In the genomic region with DNA sequence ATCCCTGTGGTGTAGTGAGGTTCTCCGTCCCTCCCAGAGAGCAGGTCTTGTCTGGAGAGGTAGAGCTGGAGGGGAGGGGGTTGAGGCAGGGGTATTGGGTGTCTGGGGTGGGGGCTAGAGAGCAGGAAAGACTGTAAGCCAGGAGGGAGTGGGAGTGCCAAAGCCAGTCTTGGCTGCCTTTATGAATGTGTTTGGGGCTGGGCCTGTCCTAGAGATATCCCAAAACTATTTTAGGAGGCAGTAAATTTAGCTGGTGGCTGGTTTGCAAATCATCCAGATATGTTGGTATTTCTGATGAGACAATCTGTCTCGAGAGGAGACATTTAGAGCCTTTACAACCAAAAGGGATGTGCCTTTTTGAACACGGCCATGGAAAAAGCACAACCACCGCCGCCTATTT, we compare ENCODE assay signal across 28 cellular contexts.
"Had no signal": no experiment of that assay in that cellular context is flagged by ENCODE, and none has a peak within 500 bp of the region (broad histone marks: within the 10 kb centered on the region; RNA-seq: fewer than 3 reads in every experiment).

No MANE protein-coding gene starts in this region.

- ATAC-seq: activated naive CD8-positive, alpha-beta T cell treated with anti-CD3 and anti-CD28 coated beads, Interleukin-2, amount 50 U/mL, for 24 hours; activated T-cell treated with anti-CD3 and anti-CD28 coated beads, Interleukin-2, amount 50 U/mL, for 4 hours; naive thymus-derived CD8-positive, alpha-beta T cell; right lobe of liver; stimulated activated memory B cell treated with anti-CD40 and anti-IgM and Interleukin-4, amounts not matched to agents 10 μg/mL and 1 μg/mL and 100 μg/mL, for 72 hours; upper lobe of right lung had no signal

- DNase-seq: activated CD4-positive, alpha-beta memory T cell treated with anti-CD3 and anti-CD28 coated beads for 36 hours; activated CD4-positive, alpha-beta T cell treated with anti-CD3 and anti-CD28 coated beads, Interleukin-2, amount 10 ng/mL, durations not matched to agents 24 days and 14 days; activated CD4-positive, CD25-positive, alpha-beta regulatory T cell treated with anti-CD3 and anti-CD28 coated beads, Interleukin-2, amount 50 U/mL, for 72 hours; activated naive CD8-positive, alpha-beta T cell treated with anti-CD3 and anti-CD28 coated beads, Interleukin-2, amount 50 U/mL, for 24 hours; activated T-cell treated with anti-CD3 and anti-CD28 coated beads, Interleukin-2, amount 50 U/mL, for 4 hours; amygdala; central memory CD4-positive, alpha-beta T cell; foreskin fibroblast; mammary epithelial cell; naive thymus-derived CD8-positive, alpha-beta T cell; nucleus accumbens; right lobe of liver; small intestine; stimulated activated CD4-positive, alpha-beta T cell treated with anti-CD3 and anti-CD28 coated beads, Interleukin-1b, Interleukin-23, amount 100 ng/mL, for 48 hours; stimulated activated CD4-positive, alpha-beta T cell treated with anti-CD3 and anti-CD28 coated beads, Interleukin-4, amount 100 ng/mL, for 4 hours; stimulated activated CD8-positive, alpha-beta memory T cell treated with anti-CD3 and anti-CD28 coated beads, Interleukin-4, amount 100 ng/mL, for 48 hours; stomach; SW 1271; T-helper 9 cell; upper lobe of right lung; WERI-Rb-1 had no signal

- H3K4me1 Mint-ChIP-seq: activated CD4-positive, alpha-beta T cell treated with anti-CD3 and anti-CD28 coated beads, Interleukin-2, amount 10 ng/mL, durations not matched to agents 24 days and 14 days; activated naive CD4-positive, alpha-beta T cell treated with anti-CD3 and anti-CD28 coated beads, Interleukin-2, amount 50 U/mL, for 24 hours; activated naive CD8-positive, alpha-beta T cell treated with anti-CD3 and anti-CD28 coated beads, Interleukin-2, amount 50 U/mL, for 24 hours; naive thymus-derived CD8-positive, alpha-beta T cell; neural crest cell; stimulated activated memory B cell treated with anti-CD40 and anti-IgM and Interleukin-4, amounts not matched to agents 10 μg/mL and 1 μg/mL and 100 μg/mL, for 72 hours had no signal

- H3K36me3 ChIP-seq: right lobe of liver, stomach, suprapubic skin, tibial artery, upper lobe of right lung, WERI-Rb-1 had no signal

- H3K9me3 ChIP-seq: right lobe of liver, suprapubic skin, upper lobe of right lung had no signal

- H3K4me3 ChIP-seq: right lobe of liver, stomach, suprapubic skin, tibial artery, upper lobe of right lung had no signal

- H3K36me3 Mint-ChIP-seq: activated CD4-positive, alpha-beta memory T cell treated with anti-CD3 and anti-CD28 coated beads for 36 hours; activated naive CD4-positive, alpha-beta T cell treated with anti-CD3 and anti-CD28 coated beads, Interleukin-2, amount 50 U/mL, for 24 hours had no signal

- H3K27ac Mint-ChIP-seq: activated CD4-positive, alpha-beta memory T cell treated with anti-CD3 and anti-CD28 coated beads for 36 hours; activated CD4-positive, alpha-beta T cell treated with anti-CD3 and anti-CD28 coated beads, Interleukin-2, amount 10 ng/mL, durations not matched to agents 24 days and 14 days; activated naive CD4-positive, alpha-beta T cell treated with anti-CD3 and anti-CD28 coated beads, Interleukin-2, amount 50 U/mL, for 24 hours; activated naive CD8-positive, alpha-beta T cell treated with anti-CD3 and anti-CD28 coated beads, Interleukin-2, amount 50 U/mL, for 24 hours; activated T-helper 2 cell treated with anti-CD3 and anti-CD28 coated beads, Interferon-gamma antibody, Interleukin-2, Interleukin-4, amounts not matched to agents 10 μg/mL and 5 μg/mL and 100 μg/mL, durations not matched to agents 14 hours and 24 hours and 36 hours; naive thymus-derived CD8-positive, alpha-beta T cell; stimulated activated memory B cell treated with anti-CD40 and anti-IgM and Interleukin-4, amounts not matched to agents 10 μg/mL and 1 μg/mL and 100 μg/mL, for 72 hours; T-helper 1 cell treated with Interleukin-12 subunit alpha and Interleukin-12 subunit beta and Interleukin-4 antibody, amounts not matched to agents 30 μg/mL and 1 μg/mL, for 36 hours had no signal

- H3K27ac ChIP-seq: right lobe of liver, stomach, suprapubic skin, upper lobe of right lung, WERI-Rb-1 had no signal

- H3K27me3 ChIP-seq: right lobe of liver, tibial artery, upper lobe of right lung had no signal

- H3K4me1 ChIP-seq: right lobe of liver, stomach, suprapubic skin, upper lobe of right lung had no signal

- H3K4me3 Mint-ChIP-seq: activated CD4-positive, alpha-beta memory T cell treated with anti-CD3 and anti-CD28 coated beads for 36 hours; activated CD4-positive, alpha-beta T cell treated with anti-CD3 and anti-CD28 coated beads, Interleukin-2, amount 10 ng/mL, durations not matched to agents 24 days and 14 days; activated naive CD4-positive, alpha-beta T cell treated with anti-CD3 and anti-CD28 coated beads, Interleukin-2, amount 50 U/mL, for 24 hours; activated naive CD8-positive, alpha-beta T cell treated with anti-CD3 and anti-CD28 coated beads, Interleukin-2, amount 50 U/mL, for 24 hours; activated T-cell treated with anti-CD3 and anti-CD28 coated beads, Interleukin-2, amount 50 U/mL, for 4 hours; naive thymus-derived CD8-positive, alpha-beta T cell; neural crest cell; stimulated activated memory B cell treated with anti-CD40 and anti-IgM and Interleukin-4, amounts not matched to agents 10 μg/mL and 1 μg/mL and 100 μg/mL, for 72 hours; T-helper 1 cell treated with Interleukin-12 subunit alpha and Interleukin-12 subunit beta and Interleukin-4 antibody, amounts not matched to agents 30 μg/mL and 1 μg/mL, for 36 hours had no signal
